1 cellular context compared by ENCODE assay signal in the genomic region with DNA sequence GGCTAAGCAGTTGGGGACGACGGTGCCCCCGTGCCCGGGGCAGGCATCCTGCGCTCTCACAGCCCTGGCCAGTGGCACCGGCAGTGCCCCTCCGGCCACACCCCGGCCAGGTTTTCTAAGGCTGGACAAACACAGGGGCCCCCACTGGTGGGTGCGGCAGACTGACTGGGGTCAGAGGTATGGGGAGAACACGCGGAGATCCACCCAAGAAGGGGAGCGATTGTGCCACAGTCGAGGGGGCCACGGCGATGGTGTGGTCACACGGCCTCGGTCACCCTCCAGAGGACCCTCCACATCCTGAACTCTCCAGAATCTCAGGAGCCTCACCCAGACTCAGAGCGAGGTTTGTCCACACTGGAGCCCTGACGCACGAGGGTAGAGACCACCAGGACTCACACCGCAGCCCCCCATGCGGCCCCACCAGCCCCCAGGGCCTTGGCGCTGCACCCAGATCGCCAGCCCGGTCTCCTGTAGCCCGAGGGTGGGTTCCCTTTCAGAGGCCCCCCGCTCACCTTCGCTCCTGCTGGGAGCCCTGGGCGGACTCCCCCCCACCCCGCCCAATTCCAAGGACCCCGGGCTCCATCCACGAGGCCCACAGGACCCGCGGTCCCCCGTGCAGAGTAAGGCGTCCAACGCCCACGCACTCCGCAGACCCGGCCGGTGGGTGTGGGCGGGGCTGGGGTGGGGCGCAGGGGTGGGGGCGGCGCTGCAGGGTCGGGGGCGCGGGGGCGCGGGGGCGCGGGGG.
TF ChIP-seq lines count a peak whose summit lies in the region.

No MANE protein-coding gene starts in this region.

TF ChIP-seq in H1, 55 proteins besides CTCF, POLR2A, EP300 and RAD21:
- TF ChIP-seq NRF1 (IDR thresholded peaks at IDR 0.05; ENCODE audit: low read depth, low read length) (no peak), E2F6 (IDR thresholded peaks at IDR 0.05) (no peak), SIN3A (conservative IDR thresholded peaks at IDR 0.05 in 1 of 2, IDR thresholded peaks at IDR 0.05 in 1 of 2; ENCODE audit: low read depth in 1 of 2, low read length in 2 of 2) (no peak), SRF (IDR thresholded peaks at IDR 0.05; ENCODE audit: low read depth, low read length) (no peak), ASH2L (IDR thresholded peaks at IDR 0.05; ENCODE audit: low read length) (no peak), NANOG (IDR thresholded peaks at IDR 0.05; ENCODE audit: insufficient read depth, low read depth, low read length, poor library complexity, severe bottlenecking) (no peak), BCL11A (IDR thresholded peaks at IDR 0.05; ENCODE audit: low read depth in 2 of 2, low read length in 2 of 2) (no peak), KDM4A (IDR thresholded peaks at IDR 0.05; ENCODE audit: low read depth, low read length, severe bottlenecking) (no peak)
- TF ChIP-seq, protein P1, sequence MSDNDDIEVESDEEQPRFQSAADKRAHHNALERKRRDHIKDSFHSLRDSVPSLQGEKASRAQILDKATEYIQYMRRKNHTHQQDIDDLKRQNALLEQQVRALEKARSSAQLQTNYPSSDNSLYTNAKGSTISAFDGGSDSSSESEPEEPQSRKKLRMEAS (IDR thresholded peaks at IDR 0.05): no peak
